ENCODE assay signal across 7 cellular contexts in genomic region chr10:61173450-61173849, GRCh38.
"Had no signal": no experiment of that assay in that cellular context is flagged by ENCODE, and none has a peak within 500 bp of the region (broad histone marks: within the 10 kb centered on the region; RNA-seq: fewer than 3 reads in every experiment).

No MANE protein-coding gene starts in this region.

- H3K27ac ChIP-seq: HL-60 had no signal

- ATAC-seq: HCT116, HepG2 had no signal

- FAIRE-seq: HepG2 had no signal

- H3K9me3 ChIP-seq: HAP-1 had no signal

- H3K4me3 ChIP-seq: HAP-1 had no signal

- H3K36me3 ChIP-seq: HAP-1 had no signal

- DNase-seq: GOT3, H7, KG1 had no signal

- H3K4me1 ChIP-seq: HAP-1 had no signal
